8 cellular contexts compared by ENCODE assay signal in the genomic region with DNA sequence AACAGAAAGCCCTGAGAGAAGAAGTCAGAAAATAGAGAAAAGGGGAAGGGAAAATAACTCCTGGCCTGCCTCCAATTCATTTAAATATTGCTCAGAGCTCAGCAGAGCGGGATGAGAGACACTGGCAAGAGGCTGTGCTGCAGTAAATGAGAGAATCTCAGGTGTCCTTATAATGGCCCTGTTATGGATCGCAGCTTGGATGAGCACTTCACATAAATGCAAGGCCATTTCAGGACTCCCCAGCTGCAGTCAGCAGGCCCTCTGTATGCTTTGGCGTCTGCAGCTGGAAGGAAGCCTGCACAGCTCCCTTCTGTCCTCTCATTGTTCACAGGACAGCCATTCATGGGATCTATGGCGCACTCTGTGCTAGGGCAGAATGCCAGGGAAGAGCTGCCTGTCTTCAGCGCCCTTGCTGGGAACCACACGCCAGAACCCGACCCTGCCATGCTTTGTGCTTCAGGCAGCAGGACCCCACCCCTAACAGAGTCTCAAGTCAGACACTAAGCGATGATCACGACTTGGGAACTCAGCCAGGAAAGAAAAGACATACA. TPM values are rescaled to one million over a fixed set of nuclear protein-coding genes. Genes with fewer than 3 reads are reported as not detected.
DNase-seq lines count a peak whose midpoint lies in the region; ATAC-seq and TF ChIP-seq lines count a peak whose summit lies in the region.

No MANE protein-coding gene starts in this region.

- H3K27me3 Mint-ChIP-seq in brain = peaks cover 4% of the 10 kb centered on the region
- peaks cover 7% of the 10 kb centered on the region for H3K27me3 Mint-ChIP-seq in activated T-helper 17 cell treated with anti-CD3 and anti-CD28 coated beads, Interleukin-2, amount 50 U/mL, for 72 hours

- no peak overlapping the region for H2BK15ac ChIP-seq in mesendoderm (replicated peaks; ENCODE audit: low read depth)

- no peak overlapping the region for H2BK5ac ChIP-seq in mesendoderm (ENCODE audit: low read length)

- no peak overlapping the region for H4K5ac ChIP-seq in mesendoderm (ENCODE audit: low read length)

- H3K4ac ChIP-seq in mesendoderm (ENCODE audit: low read depth, low read length) = no peak overlapping the region

- no peak overlapping the region for H4K8ac ChIP-seq in mesendoderm (ENCODE audit: low read depth, low read length)

- no peaks in the 10 kb centered on the region for H3K79me1 ChIP-seq in mesendoderm (ENCODE audit: low read length)

- peak overlapping the region in 3 of 4 donors; percentile 2 to 12 (median 3) for H3K4me3 ChIP-seq in transverse colon
- no peak overlapping the region for H3K4me3 ChIP-seq in mesendoderm (ENCODE audit: low read length)

- TF ChIP-seq EP300 in transverse colon (IDR thresholded peaks at IDR 0.05; ENCODE audit: low read depth) = no peak

- 11 to 17% methylated on average over 4 to 9 of the region's 9 CpGs for WGBS in transverse colon (ENCODE audit: low coverage in 1 of 2), 2 donors
- WGBS in mesendoderm (ENCODE audit: extremely low coverage, insufficient coverage, low lambda C conversion rate) = no CpG with 5 or more reads among the region's 9 CpGs

- no peak for TF ChIP-seq POLR2A in transverse colon (IDR thresholded peaks at IDR 0.05)

- peak; percentile 79 for ATAC-seq in HG02938 (IDR thresholded peaks at IDR 0.05; ENCODE audit: unreplicated experiment)
- ATAC-seq in activated T-helper 17 cell treated with anti-CD3 and anti-CD28 coated beads, Interleukin-2, amount 50 U/mL, for 72 hours (replicated peaks) = no peak

- H3K9me3 Mint-ChIP-seq in brain = peaks cover 0 to 2% (median 0%) of the 10 kb centered on the region in 5 experiments
- no peaks in the 10 kb centered on the region for H3K9me3 Mint-ChIP-seq in activated T-helper 17 cell treated with anti-CD3 and anti-CD28 coated beads, Interleukin-2, amount 50 U/mL, for 72 hours

- in situ Hi-C loops in GM13977 (cut with MboI; ENCODE audit: low pct_unique_long_range_greater_than_20kb, low sequenced_read_pairs, unreplicated experiment) (no loop called here), transverse colon (cut with MboI; ENCODE audit: low pct_ligation_motif_present in 1 of 4, low pct_unique_long_range_greater_than_20kb in 1 of 4, low sequenced_read_pairs in 3 of 4) (loop anchor here in 1 of 4 donors (10.0 kb wide), 1 partner anchor 46 kb away; the partner anchor contains the start of genes TAF5L and URB2)

- no peaks in the 10 kb centered on the region for H3K9me3 ChIP-seq in transverse colon

- no peak overlapping the region for H2AK5ac ChIP-seq in mesendoderm (ENCODE audit: low read length)

- no peak overlapping the region for H2BK120ac ChIP-seq in mesendoderm (ENCODE audit: low read depth, low read length)

- H3K4me1 Mint-ChIP-seq in brain = peaks cover 39% of the 10 kb centered on the region
- no peaks in the 10 kb centered on the region for H3K4me1 Mint-ChIP-seq in activated T-helper 17 cell treated with anti-CD3 and anti-CD28 coated beads, Interleukin-2, amount 50 U/mL, for 72 hours

- peak overlapping the region; percentile 45 to 93 (median 88) for H3K27ac Mint-ChIP-seq in brain
- H3K27ac Mint-ChIP-seq in activated T-helper 17 cell treated with anti-CD3 and anti-CD28 coated beads, Interleukin-2, amount 50 U/mL, for 72 hours = no peak overlapping the region

- H3K56ac ChIP-seq in mesendoderm (ENCODE audit: low read length) = no peak overlapping the region

- H3K9ac ChIP-seq in mesendoderm (ENCODE audit: low read length) = no peak overlapping the region

- no peaks in the 10 kb centered on the region for H3K27me3 ChIP-seq in transverse colon
- no peaks in the 10 kb centered on the region for H3K27me3 ChIP-seq in mesendoderm (ENCODE audit: insufficient read depth, low read length, poor library complexity)

- H3K36me3 ChIP-seq in transverse colon = no peaks in the 10 kb centered on the region
- H3K36me3 ChIP-seq in mesendoderm (ENCODE audit: control insufficient read depth, insufficient read depth, low read length) = no peaks in the 10 kb centered on the region

- no peaks in the 10 kb centered on the region for H3K36me3 Mint-ChIP-seq in brain
- H3K36me3 Mint-ChIP-seq in activated T-helper 17 cell treated with anti-CD3 and anti-CD28 coated beads, Interleukin-2, amount 50 U/mL, for 72 hours (ENCODE audit: low read depth) = no peaks in the 10 kb centered on the region

- peaks cover 11 to 20% (median 16%) of the 10 kb centered on the region in 4 donors for H3K4me1 ChIP-seq in transverse colon
- no peaks in the 10 kb centered on the region for H3K4me1 ChIP-seq in mesendoderm (ENCODE audit: control insufficient read depth, low read depth, low read length)

- TF ChIP-seq CTCF in GM13977 (IDR thresholded peaks at IDR 0.05; ENCODE audit: extremely low read depth, insufficient read depth, missing control alignments) (no peak), brain (conservative IDR thresholded peaks at IDR 0.05) (no peak), transverse colon (IDR thresholded peaks at IDR 0.05) (no peak)

- intact Hi-C loops in transverse colon (cut with DNase I; ENCODE audit: low total_unique reads) = no loop called here

- H3K18ac ChIP-seq in mesendoderm (ENCODE audit: low read length) = no peak overlapping the region

- H3K4me3 Mint-ChIP-seq in brain = peak overlapping the region; percentile 0 to 70 (median 59)
- no peak overlapping the region for H3K4me3 Mint-ChIP-seq in activated T-helper 17 cell treated with anti-CD3 and anti-CD28 coated beads, Interleukin-2, amount 50 U/mL, for 72 hours

- H3K27ac ChIP-seq in transverse colon = peak overlapping the region; percentile 28 to 65 (median 52)
- H3K27ac ChIP-seq in mesendoderm (ENCODE audit: low read depth, low read length) = no peak overlapping the region

- DNase-seq in GM13977 (ENCODE audit: low spot score) (peak; percentile 48), NCI-H2171 (lab: John Stamatoyannopoulos, UW) (peak; percentile 26), left kidney (ENCODE audit: low read depth, low spot score) (peak; percentile 39), transverse colon (no peak), mesendoderm (no peak)

- no peaks in the 10 kb centered on the region for H3K79me2 ChIP-seq in mesendoderm (ENCODE audit: control insufficient read depth, insufficient read depth, low read length)

- no peak overlapping the region for H3K4me2 ChIP-seq in mesendoderm (ENCODE audit: low read length)

- H3K23ac ChIP-seq in mesendoderm (ENCODE audit: low read length) = no peak overlapping the region

RNA-seq across cellular contexts. Expression of gene ABCB10, which starts 20.7 kb away (rescaled TPM):
- polyA plus RNA-seq in brain (ENCODE audit: insufficient read depth, low read depth, low replicate concordance) = 2.9 TPM
- 10 to 100 TPM in 3 of 4 donors, 1 to 10 TPM in 1; 4.5 to 22.5 (median 18.9) TPM for total RNA-seq in transverse colon
- total RNA-seq in activated T-helper 17 cell treated with anti-CD3 and anti-CD28 coated beads, Interleukin-2, amount 50 U/mL, for 72 hours = 10 to 100 TPM; 26.4 to 31.6 TPM
- 5.9 TPM for polyA plus RNA-seq in mesendoderm (2013, experiment 1 of 2)
- 6.2 TPM for polyA plus RNA-seq in mesendoderm (2013, experiment 2 of 2)

RNA-seq across cellular contexts. Expression of gene TAF5L, which starts 46.7 kb away (rescaled TPM):
- polyA plus RNA-seq in brain (ENCODE audit: insufficient read depth, low read depth, low replicate concordance) = 12.2 TPM
- 10 to 100 TPM; 10.7 to 22.1 (median 15.4) TPM for total RNA-seq in transverse colon
- total RNA-seq in activated T-helper 17 cell treated with anti-CD3 and anti-CD28 coated beads, Interleukin-2, amount 50 U/mL, for 72 hours = 10 to 100 TPM; 14.1 to 25.0 TPM
- polyA plus RNA-seq in mesendoderm (2013, experiment 1 of 2) = 22.2 TPM
- 21.6 TPM for polyA plus RNA-seq in mesendoderm (2013, experiment 2 of 2)

RNA-seq across cellular contexts. Expression of gene URB2, which starts 46.9 kb away (rescaled TPM):
- 9.7 TPM for polyA plus RNA-seq in brain (ENCODE audit: insufficient read depth, low read depth, low replicate concordance)
- 1 to 10 TPM; 2.6 to 6.5 (median 3.2) TPM for total RNA-seq in transverse colon
- 10 to 100 TPM in 1 of 2 donors, 1 to 10 TPM in 1; 8.6 to 19.6 TPM for total RNA-seq in activated T-helper 17 cell treated with anti-CD3 and anti-CD28 coated beads, Interleukin-2, amount 50 U/mL, for 72 hours
- 13.5 TPM for polyA plus RNA-seq in mesendoderm (2013, experiment 1 of 2)
- polyA plus RNA-seq in mesendoderm (2013, experiment 2 of 2) = 13.5 TPM

Comparison
In these comparisons a context has a peak if more than half of its experiments do, and no peak if none do; other contexts are left out.
1. DNase-seq: peak in GM13977 (single experiment), NCI-H2171 (single experiment) and left kidney (single experiment); none in transverse colon (single experiment) and mesendoderm (single experiment).